In the genomic region with DNA sequence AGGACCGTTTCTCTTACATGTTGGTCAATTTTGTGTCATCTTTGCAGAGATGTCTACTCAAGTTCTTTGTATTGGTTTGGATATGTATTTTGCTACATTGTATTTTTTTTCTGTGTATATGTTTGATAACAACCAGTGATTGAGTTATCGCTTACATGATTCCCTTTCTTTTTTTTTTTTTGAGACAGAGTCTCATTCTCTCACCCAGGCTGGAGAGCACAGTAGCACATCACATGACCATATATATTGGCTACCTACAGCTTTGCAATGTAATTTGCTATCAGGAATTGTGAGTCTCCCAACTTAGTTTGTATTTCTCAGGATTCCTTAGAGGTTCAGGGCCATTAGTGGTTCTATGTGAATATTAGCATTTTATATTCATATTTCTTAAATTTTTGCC, we compare ENCODE assay signal across 12 cellular contexts. TPM values are rescaled to one million over a fixed set of nuclear protein-coding genes. Genes with fewer than 3 reads are reported as not detected.
"Had no signal": no experiment of that assay in that cellular context is flagged by ENCODE, and none has a peak within 500 bp of the region (broad histone marks: within the 10 kb centered on the region; RNA-seq: fewer than 3 reads in every experiment).

No MANE protein-coding gene starts in this region.

- H3K4me3 ChIP-seq: GM23248, HAP-1 had no signal

- DNase-seq: GM23248, GOT3, HFFc6, IMR-90, KBM-7 had no signal

- H2AFZ ChIP-seq: GM23248 had no signal

- H3K27ac ChIP-seq: GM23248, KMS-11 had no signal

- H3K9ac ChIP-seq: GM23248, KMS-11 had no signal

- H3K4me2 ChIP-seq: KMS-11 had no signal

- FAIRE-seq: HTR-8/SVneo had no signal

- ATAC-seq: HCT116 had no signal

- H3K9me3 ChIP-seq: HAP-1 had no signal

- H3K36me3 ChIP-seq: HAP-1 had no signal

RNA-seq across cellular contexts. Expression of a gene that starts 59.5 kb away (rescaled TPM):
- total RNA-seq: GM23248, H4, H7, HFFc6, HT-29, IMR-90 had no signal
- polyA plus RNA-seq: GM23248, IMR-90 had no signal
